Comparison of ENCODE assay signal across 1 cellular context in the genomic region with DNA sequence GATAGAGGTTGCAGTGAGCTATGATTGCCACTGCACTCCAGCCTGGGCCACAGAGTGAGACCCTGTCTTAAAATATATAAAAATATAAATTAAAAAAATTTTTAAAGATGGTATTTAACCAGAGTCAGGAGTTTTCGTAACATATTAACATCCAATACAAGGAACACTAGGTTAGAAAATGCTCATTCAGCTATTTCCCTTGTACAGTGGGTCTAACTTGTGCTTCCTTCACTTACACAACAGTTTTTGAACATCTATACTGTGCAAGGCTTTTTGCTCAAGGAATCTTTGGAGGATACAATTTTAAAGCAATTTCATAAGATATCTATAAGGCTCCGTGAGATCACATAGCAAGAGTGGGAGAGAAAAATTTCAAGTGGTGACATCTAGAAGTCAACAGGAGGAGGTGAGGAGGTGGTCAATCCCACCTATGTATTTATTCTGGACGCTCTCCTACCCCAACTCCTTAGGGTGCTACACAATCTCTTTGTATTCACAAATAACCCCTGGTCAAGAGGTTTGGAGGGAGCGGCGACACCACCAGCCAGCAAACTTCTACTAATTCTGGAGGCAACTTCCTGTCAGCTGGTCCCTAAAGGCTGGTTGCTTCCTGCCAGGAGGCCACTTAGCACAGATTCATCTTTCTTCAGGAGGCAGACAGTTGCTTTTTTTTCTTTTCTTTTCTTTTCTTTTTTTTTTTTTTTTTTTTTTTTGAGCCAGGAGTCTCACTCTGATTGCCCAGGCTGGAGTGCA.
TF ChIP-seq lines count a peak whose summit lies in the region.

No MANE protein-coding gene starts in this region.

TF ChIP-seq in GM12878, 131 proteins besides CTCF, POLR2A, EP300 and RAD21:
- TF ChIP-seq GABPA (IDR thresholded peaks at IDR 0.05; ENCODE audit: low read depth) (peak; percentile 74), ZBED1 (IDR thresholded peaks at IDR 0.05; ENCODE audit: borderline replicate concordance) (no peak), CREM (IDR thresholded peaks at IDR 0.05; ENCODE audit: low read depth) (0 out of 2 replicates have a peak, but pooled peaks have one; percentile 12), NBN (IDR thresholded peaks at IDR 0.05) (0 out of 2 replicates have a peak, but pooled peaks have one; percentile 14)
